20 cellular contexts compared by ENCODE assay signal in genomic region chr1:230384380-230385172, GRCh38. TPM values are rescaled to one million over a fixed set of nuclear protein-coding genes. Genes with fewer than 3 reads are reported as not detected.
"Had no signal": no experiment of that assay in that cellular context is flagged by ENCODE, and none has a peak within 500 bp of the region (broad histone marks: within the 10 kb centered on the region; RNA-seq: fewer than 3 reads in every experiment).

No MANE protein-coding gene starts in this region.

- H3K27ac Mint-ChIP-seq: endodermal cell; nephron; stimulated activated naive B cell treated with anti-CD40 and anti-IgM and Interleukin-4, amounts not matched to agents 10 μg/mL and 1 μg/mL and 100 μg/mL, for 72 hours; stimulated activated naive CD8-positive, alpha-beta T cell treated with anti-CD3 and anti-CD28 coated beads, Interleukin-15, amount 100 ng/mL, for 72 hours had no signal

- H3K4me1 Mint-ChIP-seq: naive B cell; stimulated activated naive B cell treated with anti-CD40 and anti-IgM and Interleukin-4, amounts not matched to agents 10 μg/mL and 1 μg/mL and 100 μg/mL, for 72 hours; stimulated activated naive CD8-positive, alpha-beta T cell treated with anti-CD3 and anti-CD28 coated beads, Interleukin-15, amount 100 ng/mL, for 72 hours had no signal

- H3K4me1 ChIP-seq: foreskin keratinocyte, sigmoid colon, testis had no signal

- DNase-seq: effector CD4-positive, alpha-beta T cell; endodermal cell; erythroblast; foreskin keratinocyte; kidney glomerular epithelial cell; mesendoderm; naive B cell; sigmoid colon; stimulated activated CD4-positive, alpha-beta T cell treated with anti-CD3 and anti-CD28 coated beads, Interleukin-2, amount 100 ng/mL, for 24 hours; stimulated activated CD4-positive, alpha-beta T cell treated with anti-CD3 and anti-CD28 coated beads, Interleukin-4, amount 100 ng/mL, for 4 hours; stimulated activated naive B cell treated with anti-CD40 and anti-IgM and Interleukin-4, amounts not matched to agents 10 μg/mL and 1 μg/mL and 100 μg/mL, for 72 hours; stimulated activated naive CD8-positive, alpha-beta T cell treated with anti-CD3 and anti-CD28 coated beads, Interleukin-15, amount 100 ng/mL, for 72 hours; testis; upper lobe of right lung had no signal

- H3K4me3 Mint-ChIP-seq: endodermal cell; naive B cell; nephron; stimulated activated naive B cell treated with anti-CD40 and anti-IgM and Interleukin-4, amounts not matched to agents 10 μg/mL and 1 μg/mL and 100 μg/mL, for 72 hours; stimulated activated naive CD8-positive, alpha-beta T cell treated with anti-CD3 and anti-CD28 coated beads, Interleukin-15, amount 100 ng/mL, for 72 hours had no signal

- ATAC-seq: foreskin keratinocyte; stimulated activated naive B cell treated with anti-CD40 and anti-IgM and Interleukin-4, amounts not matched to agents 10 μg/mL and 1 μg/mL and 100 μg/mL, for 72 hours; stimulated activated naive CD8-positive, alpha-beta T cell treated with anti-CD3 and anti-CD28 coated beads, Interleukin-15, amount 100 ng/mL, for 72 hours; upper lobe of right lung had no signal

- FAIRE-seq: endothelial cell of umbilical vein, islet of Langerhans had no signal

- H3K4me3 ChIP-seq: sigmoid colon, skin epidermis, testis, tibial nerve, upper lobe of right lung, vagina had no signal

- H3K9me3 ChIP-seq: testis, upper lobe of right lung had no signal

- H3K27me3 ChIP-seq: foreskin keratinocyte, sigmoid colon, testis, tibial nerve, upper lobe of right lung, vagina had no signal

- H3K36me3 ChIP-seq: sigmoid colon, tibial nerve, upper lobe of right lung, vagina had no signal

- H3K27ac ChIP-seq: foreskin keratinocyte, sigmoid colon, skin epidermis, testis, tibial nerve, upper lobe of right lung, vagina had no signal

RNA-seq across cellular contexts. Expression of gene PGBD5, which starts 41.6 kb away (rescaled TPM):
- total RNA-seq: endothelial cell of umbilical vein had no signal
